Comparison of ENCODE assay signal across 11 cellular contexts in the genomic region with DNA sequence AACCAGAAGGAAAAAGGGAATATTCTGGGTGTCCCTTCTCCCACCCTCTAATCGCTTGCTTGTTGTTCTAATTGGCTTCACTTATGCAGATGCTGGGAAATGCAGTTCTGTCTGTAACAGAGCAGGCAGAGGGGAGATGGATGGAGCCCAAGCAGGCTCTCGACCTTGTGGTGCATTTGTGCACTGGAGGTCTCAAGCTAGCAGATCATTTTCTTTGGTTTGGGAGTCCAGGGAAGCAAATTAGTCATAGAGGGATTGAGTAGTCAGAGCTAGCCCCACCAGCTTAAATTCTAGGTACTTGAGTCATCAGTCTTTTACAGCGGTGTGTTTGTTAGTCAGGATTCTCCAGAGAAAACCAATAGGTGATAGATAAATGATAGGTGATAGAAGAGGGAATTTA.
DNase-seq lines count a peak whose midpoint lies in the region; TF ChIP-seq lines count a peak whose summit lies in the region.
"Had no signal": no experiment of that assay in that cellular context is flagged by ENCODE, and none has a peak within 500 bp of the region (broad histone marks: within the 10 kb centered on the region; RNA-seq: fewer than 3 reads in every experiment).

No MANE protein-coding gene starts in this region.

- no peak overlapping the region for H2AFZ ChIP-seq in ACC112 (ENCODE audit: low read length, unreplicated experiment)

- H3K79me2 ChIP-seq in ACC112 (ENCODE audit: control insufficient read depth, insufficient read depth, low read length, unreplicated experiment): no peaks in the 10 kb centered on the region

- TF ChIP-seq CTCF in HFFc6 (IDR thresholded peaks at IDR 0.05): peak; percentile 28
- peak; percentile 7 for TF ChIP-seq CTCF in astrocyte of the cerebellum (IDR thresholded peaks at IDR 0.05; ENCODE audit: low read depth, low read length, missing control alignments)

- H3K4me3 Mint-ChIP-seq in HFFc6: peak overlapping the region; percentile 83
- H3K4me3 Mint-ChIP-seq: activated T-cell treated with anti-CD3 and anti-CD28 coated beads, Interleukin-2, amount 50 U/mL, for 72 hours had no signal

- H3K36me3 ChIP-seq in ACC112 (ENCODE audit: insufficient read depth, low read length): no peaks in the 10 kb centered on the region
- H3K36me3 ChIP-seq: colonic mucosa had no signal

- H3K27ac Mint-ChIP-seq in HFFc6: peak overlapping the region; percentile 99
- H3K27ac Mint-ChIP-seq: activated T-cell treated with anti-CD3 and anti-CD28 coated beads, Interleukin-2, amount 50 U/mL, for 72 hours had no signal

- peaks cover 63% of the 10 kb centered on the region for H3K4me1 Mint-ChIP-seq in HFFc6 (ENCODE audit: low read depth)

- H3K4me3 ChIP-seq in ACC112 (ENCODE audit: low read depth, low read length) (no peak overlapping the region), astrocyte of the cerebellum (ENCODE audit: low read depth, low read length) (no peak overlapping the region)
- H3K4me3 ChIP-seq: colonic mucosa had no signal

- H3K27ac ChIP-seq in ACC112 (ENCODE audit: low read depth, low read length): peak overlapping the region; percentile 85
- H3K27ac ChIP-seq: colonic mucosa had no signal

- no peaks in the 10 kb centered on the region for H3K27me3 ChIP-seq in ACC112 (ENCODE audit: insufficient read depth, low read length)
- H3K27me3 ChIP-seq: colonic mucosa had no signal

- DNase-seq in HFFc6 (peak; percentile 92), astrocyte of the cerebellum (ENCODE audit: low read depth) (peak; percentile 87), iris pigment epithelial cell (ENCODE audit: low read depth) (peak; percentile 96), NCI-H526 treated with DMSO at 0.1 percent for 48 hours (lab: John Stamatoyannopoulos, UW) (no peak), NCI-H1694 (lab: John Stamatoyannopoulos, UW) (no peak), DMS153 (lab: John Stamatoyannopoulos, UW) (no peak)
- no peak for DNase-seq in activated naive CD4-positive, alpha-beta T cell treated with anti-CD3 and anti-CD28 coated beads, Interleukin-2, amount 50 U/mL, for 16 hours
- DNase-seq: activated T-cell treated with anti-CD3 and anti-CD28 coated beads, Interleukin-2, amount 50 U/mL, for 72 hours; colonic mucosa; NCI-H187 had no signal

- H3K27me3 Mint-ChIP-seq in HFFc6 (ENCODE audit: insufficient read depth): no peaks in the 10 kb centered on the region; the same call in 1 of the 2 replicates

- in situ Hi-C loops in astrocyte of the cerebellum (cut with HindIII; ENCODE audit: low sequenced_read_pairs): no loop called here

- no peaks in the 10 kb centered on the region for H3K36me3 Mint-ChIP-seq in HFFc6 (ENCODE audit: low read depth)

- no peaks in the 10 kb centered on the region for H3K9me3 Mint-ChIP-seq in HFFc6
- H3K9me3 Mint-ChIP-seq: activated T-cell treated with anti-CD3 and anti-CD28 coated beads, Interleukin-2, amount 50 U/mL, for 72 hours had no signal

- peaks cover 34% of the 10 kb centered on the region for H3K4me1 ChIP-seq in ACC112 (ENCODE audit: control insufficient read depth, insufficient read depth, low read length, unreplicated experiment)
- H3K4me1 ChIP-seq: colonic mucosa had no signal

Comparison
In these comparisons a context has a peak if more than half of its experiments do, and no peak if none do; other contexts are left out.
1. DNase-seq: peak in HFFc6 (single experiment), astrocyte of the cerebellum (single experiment) and iris pigment epithelial cell (single experiment); none in NCI-H526 treated with DMSO at 0.1 percent for 48 hours (single experiment), NCI-H1694 (single experiment), activated naive CD4-positive, alpha-beta T cell treated with anti-CD3 and anti-CD28 coated beads, Interleukin-2, amount 50 U/mL, for 16 hours (single experiment) and DMS153 (single experiment).